In the genomic region with DNA sequence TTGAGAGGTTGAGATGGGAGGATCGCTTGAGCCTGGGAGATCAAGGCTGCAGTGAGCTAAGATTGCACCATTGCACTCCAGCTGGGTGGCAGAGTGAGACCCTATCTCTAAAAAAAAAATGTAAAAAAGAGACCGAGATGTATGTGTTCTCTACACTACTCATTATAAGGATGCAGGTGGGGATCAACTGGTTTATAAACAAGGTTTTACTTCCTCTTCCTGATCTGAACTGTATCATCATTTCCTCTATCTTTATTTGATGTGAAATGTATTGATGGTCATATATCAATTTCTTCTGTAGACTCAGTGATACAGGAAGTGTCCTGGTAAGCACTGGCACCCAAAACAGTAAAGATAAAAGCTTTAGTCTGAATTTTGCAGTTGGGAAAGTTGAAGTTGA, we compare ENCODE assay signal across 2 cellular contexts.
TF ChIP-seq lines count a peak whose summit lies in the region.

No MANE protein-coding gene starts in this region.

TF ChIP-seq in H1, 55 proteins besides CTCF, POLR2A, EP300 and RAD21:
- TF ChIP-seq POLR2AphosphoS5 (IDR thresholded peaks at IDR 0.05; ENCODE audit: low read depth, low read length) (no peak), KDM5A (IDR thresholded peaks at IDR 0.05; ENCODE audit: low read length) (no peak), BCL11A (IDR thresholded peaks at IDR 0.05; ENCODE audit: low read depth in 2 of 2, low read length in 2 of 2) (no peak), BRCA1 (IDR thresholded peaks at IDR 0.05; ENCODE audit: low read depth, low read length) (no peak), MAFK (IDR thresholded peaks at IDR 0.05; ENCODE audit: low read depth, low read length) (no peak), BACH1 (IDR thresholded peaks at IDR 0.05; ENCODE audit: low read length) (no peak), EGR1 (IDR thresholded peaks at IDR 0.05; ENCODE audit: borderline replicate concordance, low read depth, low read length) (no peak), ATF3 (IDR thresholded peaks at IDR 0.05; ENCODE audit: insufficient read depth, low read depth, low read length) (no peak), TCF12 (IDR thresholded peaks at IDR 0.05; ENCODE audit: low read depth, low read length) (no peak), NRF1 (IDR thresholded peaks at IDR 0.05; ENCODE audit: low read depth, low read length) (no peak), FOSL1 (IDR thresholded peaks at IDR 0.05; ENCODE audit: insufficient read depth, low read depth, low read length) (no peak), KDM4A (IDR thresholded peaks at IDR 0.05; ENCODE audit: low read depth, low read length, severe bottlenecking) (no peak)

TF ChIP-seq in HEK293T, 16 proteins besides CTCF, POLR2A, EP300 and RAD21:
- no peak for TF ChIP-seq HDGF (IDR thresholded peaks at IDR 0.05; ENCODE audit: borderline replicate concordance)
- no peak for TF ChIP-seq ARNT (IDR thresholded peaks at IDR 0.05)
- TF ChIP-seq CTBP1 (IDR thresholded peaks at IDR 0.05; ENCODE audit: borderline replicate concordance) = no peak
- no peak for TF ChIP-seq ZNF384 (IDR thresholded peaks at IDR 0.05)
TF ChIP-seq in HEK293T: peak in this region for 0.
